16 cellular contexts compared by ENCODE assay signal in the genomic region with DNA sequence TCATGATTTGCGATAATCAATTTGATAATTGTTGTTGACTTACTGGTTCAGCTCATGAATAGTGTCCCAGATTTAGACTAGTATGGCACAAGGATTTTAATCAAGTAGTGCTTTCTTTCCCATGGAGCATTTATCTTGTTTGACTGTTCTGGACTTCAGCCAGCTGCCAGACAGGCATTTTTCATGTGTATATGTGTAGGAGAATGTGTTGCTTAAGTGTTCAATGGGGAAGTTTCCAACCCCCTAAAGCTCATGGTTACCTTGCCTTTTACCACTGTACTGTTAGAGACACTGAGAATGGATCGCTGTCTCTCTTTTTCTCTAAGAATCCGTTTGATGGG.
DNase-seq lines count a peak whose midpoint lies in the region; ATAC-seq, FAIRE-seq and TF ChIP-seq lines count a peak whose summit lies in the region.
"Had no signal": no experiment of that assay in that cellular context is flagged by ENCODE, and none has a peak within 500 bp of the region (broad histone marks: within the 10 kb centered on the region; RNA-seq: fewer than 3 reads in every experiment).

No MANE protein-coding gene starts in this region.

- H3K4me1 Mint-ChIP-seq in memory B cell (peaks cover 60% of the 10 kb centered on the region), glutamatergic neuron (ENCODE audit: low read depth, unreplicated experiment) (peaks cover 16% of the 10 kb centered on the region)
- H3K4me1 Mint-ChIP-seq in natural killer cell treated with Interleukin-12 subunit alpha and Interleukin-12 subunit beta and Interleukin-15 and Interleukin-18, amount 100 ng/mL, for 72 hours (ENCODE audit: low read depth in 2 of 2), result peaks cover 18 to 20% of the 10 kb centered on the region in 2 donors

- intact Hi-C loops in K562 (cut with micrococcal nuclease), result loop anchor here (10.0 kb wide), 1 partner anchor 223 kb away; no protein-coding TSS in a partner anchor

- H3K79me2 ChIP-seq in DOHH2 (ENCODE audit: control insufficient read depth, low read length), result peaks cover 16% of the 10 kb centered on the region
- peaks cover 10% of the 10 kb centered on the region; the same call in 2 of the 3 replicates for H3K79me2 ChIP-seq in K562 (ENCODE audit: control insufficient read depth, insufficient read depth, low read length)

- peak; percentile 14 for DNase-seq in M059J (ENCODE audit: low read depth)
- DNase-seq in K562 (ENCODE audit: extremely low read depth in 1 of 4, low spot score in 3 of 4), result peak in 1 of 4 experiments; percentile 27
- no peak for DNase-seq in memory B cell (ENCODE audit: low spot score in 2 of 2)
- DNase-seq in natural killer cell treated with Interleukin-12 subunit alpha and Interleukin-12 subunit beta and Interleukin-15 and Interleukin-18, amount 100 ng/mL, for 72 hours (ENCODE audit: low spot score), result no peak
- DNase-seq in glutamatergic neuron, result no peak
- DNase-seq: activated gamma-delta T cell treated with Interleukin-2 at 50 U/mL for 16 hours, DND-41, endodermal cell, NCI-H1048 had no signal

- in situ Hi-C loops in K562 (cut with MboI), result no loop called here

- H3K36me3 Mint-ChIP-seq in memory B cell (peaks cover 14% of the 10 kb centered on the region), glutamatergic neuron (ENCODE audit: unreplicated experiment) (peaks cover 22% of the 10 kb centered on the region)
- H3K36me3 Mint-ChIP-seq in natural killer cell treated with Interleukin-12 subunit alpha and Interleukin-12 subunit beta and Interleukin-15 and Interleukin-18, amount 100 ng/mL, for 72 hours, result peaks cover 15% of the 10 kb centered on the region

- no peak for FAIRE-seq in K562 (lab: Jason Lieb, UNC)
- FAIRE-seq: bronchial epithelial cell, keratinocyte had no signal

- peak overlapping the region; percentile 92 for H3K27ac Mint-ChIP-seq in memory B cell
- H3K27ac Mint-ChIP-seq in natural killer cell treated with Interleukin-12 subunit alpha and Interleukin-12 subunit beta and Interleukin-15 and Interleukin-18, amount 100 ng/mL, for 72 hours, result no peak overlapping the region
- no peak overlapping the region for H3K27ac Mint-ChIP-seq in glutamatergic neuron (ENCODE audit: unreplicated experiment)
- H3K27ac Mint-ChIP-seq: endodermal cell, progenitor cell of endocrine pancreas had no signal

- H3K4me2 ChIP-seq in DOHH2 (ENCODE audit: low read length), result peak overlapping the region; percentile 44
- no peak overlapping the region for H3K4me2 ChIP-seq in K562 (ENCODE audit: insufficient read depth, low read length)

- H3K9me2 ChIP-seq in DOHH2 (replicated peaks; ENCODE audit: control insufficient read depth, low read length), result no peaks in the 10 kb centered on the region

- no peaks in the 10 kb centered on the region for H3F3A ChIP-seq in DOHH2 (ENCODE audit: control insufficient read depth, insufficient read depth)

- POLR2A ChIA-PET in K562 (lab: Yijun Ruan, JAX), result interaction anchor here (1.6 to 1.9 kb wide), 2 partner anchors 16 to 21 kb away, joined by 4 to 5 read pairs; no protein-coding TSS in a partner anchor

- TF ChIP-seq RAD21 in K562 (CRISPR knock-in tag; conservative IDR thresholded peaks at IDR 0.05 in 1 of 2, IDR thresholded peaks at IDR 0.05 in 1 of 2), result no peak

- no peak for TF ChIP-seq CTCF in DOHH2 (IDR thresholded peaks at IDR 0.05; ENCODE audit: low read depth, low read length, poor library complexity, severe bottlenecking)
- no peak for TF ChIP-seq CTCF in K562 (IDR thresholded peaks at IDR 0.05 in 2 of 3, conservative IDR thresholded peaks at IDR 0.05 in 1 of 3; ENCODE audit: insufficient read depth in 2 of 3, low read depth in 1 of 3, low read length in 3 of 3)
- no peak for TF ChIP-seq CTCF in glutamatergic neuron (IDR thresholded peaks at IDR 0.05; ENCODE audit: partially characterized antibody, unreplicated experiment)

- TF ChIP-seq POLR2A in K562 (conservative IDR thresholded peaks at IDR 0.05), result no peak

- no peaks in the 10 kb centered on the region for H4K20me1 ChIP-seq in DOHH2 (ENCODE audit: control insufficient read depth, insufficient read depth, low read depth, low read length)
- H4K20me1 ChIP-seq in K562 (replicated peaks; ENCODE audit: control insufficient read depth, insufficient read depth, low read length), result no peaks in the 10 kb centered on the region

- BruUV-seq in K562 (replicated peaks; lab: Mats Ljungman, UMichigan), result no TSS peak

- no peak overlapping the region for H3K27ac ChIP-seq in DOHH2 (ENCODE audit: low read depth, low read length)
- no peak overlapping the region for H3K27ac ChIP-seq in K562 (ENCODE audit: extremely low read depth, low read depth, low read length)
- H3K27ac ChIP-seq: SK-N-MC had no signal

- ATAC-seq in K562 (no peak; the same call in 2 of the 3 replicates), memory B cell (ENCODE audit: low read depth) (no peak)
- no peak for ATAC-seq in natural killer cell treated with Interleukin-12 subunit alpha and Interleukin-12 subunit beta and Interleukin-15 and Interleukin-18, amount 100 ng/mL, for 72 hours
- no peak for ATAC-seq in activated CD4-positive, CD25-positive, alpha-beta regulatory T cell treated with anti-CD3 and anti-CD28 coated beads, Interleukin-2, amount 50 U/mL, for 24 hours

- no peak overlapping the region for H3K4me3 ChIP-seq in DOHH2 (ENCODE audit: low read length)
- H3K4me3 ChIP-seq in K562, result no peak overlapping the region
- H3K4me3 ChIP-seq: SK-N-MC had no signal

- H3K36me3 ChIP-seq in DOHH2 (ENCODE audit: control insufficient read depth, low read length) (peaks cover 38% of the 10 kb centered on the region), K562 (ENCODE audit: control insufficient read depth, insufficient read depth, low read length) (peaks cover 40% of the 10 kb centered on the region)

- H3K9me3 Mint-ChIP-seq in memory B cell (no peaks in the 10 kb centered on the region), glutamatergic neuron (ENCODE audit: unreplicated experiment) (peaks cover 2% of the 10 kb centered on the region)
- no peaks in the 10 kb centered on the region for H3K9me3 Mint-ChIP-seq in natural killer cell treated with Interleukin-12 subunit alpha and Interleukin-12 subunit beta and Interleukin-15 and Interleukin-18, amount 100 ng/mL, for 72 hours
- H3K9me3 Mint-ChIP-seq: endodermal cell had no signal

- CTCF ChIA-PET in K562 (lab: Yijun Ruan, JAX; ENCODE audit: low intra/inter-chr PET ratio), result no interaction called here

- no peak overlapping the region for H2AFZ ChIP-seq in K562 (ENCODE audit: low read depth, low read length)

- TF ChIP-seq EP300 in K562 (IDR thresholded peaks at IDR 0.05; ENCODE audit: low read length), result no peak

- H3K4me1 ChIP-seq in DOHH2 (ENCODE audit: control insufficient read depth, low read length) (peaks cover 44% of the 10 kb centered on the region), K562 (replicated peaks in 1 of 2; ENCODE audit: control insufficient read depth in 2 of 2, insufficient read depth in 2 of 2, low read length in 2 of 2) (no peaks in the 10 kb centered on the region; a peak in 1 of 5 replicates)

- H3K9ac ChIP-seq in K562 (ENCODE audit: insufficient read depth in 1 of 2, low read depth in 2 of 2, low read length in 2 of 2), result no peak overlapping the region

- no peaks in the 10 kb centered on the region for H3K27me3 Mint-ChIP-seq in memory B cell
- H3K27me3 Mint-ChIP-seq in natural killer cell treated with Interleukin-12 subunit alpha and Interleukin-12 subunit beta and Interleukin-15 and Interleukin-18, amount 100 ng/mL, for 72 hours, result no peaks in the 10 kb centered on the region
- H3K27me3 Mint-ChIP-seq in glutamatergic neuron (ENCODE audit: unreplicated experiment), result no peaks in the 10 kb centered on the region
- H3K27me3 Mint-ChIP-seq: progenitor cell of endocrine pancreas had no signal

- H3K9me1 ChIP-seq in K562 (ENCODE audit: control insufficient read depth, insufficient read depth, low read length), result peaks cover 5% of the 10 kb centered on the region

- H3K9me3 ChIP-seq in DOHH2 (ENCODE audit: control insufficient read depth, insufficient read depth, low read length) (no peaks in the 10 kb centered on the region), K562 (replicated peaks; ENCODE audit: control insufficient read depth, insufficient read depth, low read depth, low read length) (no peaks in the 10 kb centered on the region)

- no peaks in the 10 kb centered on the region for H3K27me3 ChIP-seq in DOHH2 (ENCODE audit: control insufficient read depth, low read length)
- H3K27me3 ChIP-seq in K562 (ENCODE audit: control insufficient read depth in 2 of 2, insufficient read depth in 2 of 2, low read length in 2 of 2), result no peaks in the 10 kb centered on the region

- H3K4me3 Mint-ChIP-seq in memory B cell (no peak overlapping the region), glutamatergic neuron (ENCODE audit: unreplicated experiment) (no peak overlapping the region)
- no peak overlapping the region for H3K4me3 Mint-ChIP-seq in natural killer cell treated with Interleukin-12 subunit alpha and Interleukin-12 subunit beta and Interleukin-15 and Interleukin-18, amount 100 ng/mL, for 72 hours
- H3K4me3 Mint-ChIP-seq: CD14-positive monocyte, endodermal cell had no signal

- 81% methylated on average over 3 of the region's 3 CpGs for whole genome bisulfite sequencing in K562 (ENCODE audit: insufficient coverage, low coverage, missing lambda C conversion rate)

TF ChIP-seq in K562, 482 proteins besides CTCF, POLR2A, EP300 and RAD21 (continues in another document):
- no peak for TF ChIP-seq SMARCE1 (IDR thresholded peaks at IDR 0.05)
- peak; percentile 92 for TF ChIP-seq MEIS2 (IDR thresholded peaks at IDR 0.05; ENCODE audit: partially characterized antibody)
- no peak for TF ChIP-seq ZBTB8A (IDR thresholded peaks at IDR 0.05; ENCODE audit: partially characterized antibody)
- TF ChIP-seq CEBPB (tag; IDR thresholded peaks at IDR 0.05), result peak; percentile 31; the same call in 1 of the 2 replicates
- TF ChIP-seq NFIC (IDR thresholded peaks at IDR 0.05), result peak; percentile 77
